ENCODE assay signal across 16 cellular contexts in the genomic region with DNA sequence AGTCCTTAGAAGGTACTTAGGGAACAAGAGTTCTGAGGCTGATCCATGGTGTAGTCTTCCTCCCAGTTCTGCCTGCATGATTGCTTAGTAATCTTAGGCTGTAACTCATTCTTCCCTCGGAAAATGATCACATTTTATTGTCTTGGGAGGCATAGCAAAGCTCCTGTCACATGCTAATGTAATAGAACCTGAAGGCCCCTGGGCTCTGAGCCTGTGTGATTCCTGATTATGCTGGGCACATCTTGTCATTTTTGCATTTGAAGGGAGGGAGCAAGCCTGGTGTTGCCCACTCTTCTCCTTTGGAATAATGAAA.
DNase-seq lines count a peak whose midpoint lies in the region; ATAC-seq and TF ChIP-seq lines count a peak whose summit lies in the region.
"Had no signal": no experiment of that assay in that cellular context is flagged by ENCODE, and none has a peak within 500 bp of the region (broad histone marks: within the 10 kb centered on the region; RNA-seq: fewer than 3 reads in every experiment).

No MANE protein-coding gene starts in this region.

- H3K27ac ChIP-seq in BLaER1 (no peak overlapping the region), IMR-90 (ENCODE audit: insufficient read depth, low read length) (no peak overlapping the region)
- H3K27ac ChIP-seq: 22Rv1, PC-9 had no signal

- POLR2A ChIA-PET in IMR-90 (lab: Charles Lee; ENCODE audit: unreplicated experiment): no interaction called here

- no peak for TF ChIP-seq CTCF in IMR-90 (conservative IDR thresholded peaks at IDR 0.05; ENCODE audit: low read depth, low read length)
- TF ChIP-seq CTCF in nephron (IDR thresholded peaks at IDR 0.05; ENCODE audit: unreplicated experiment in 3 of 3): no peak

- peak overlapping the region in 1 of 2 experiments; percentile 18; a peak in 1 of 4 replicates for H4K8ac ChIP-seq in IMR-90 (ENCODE audit: low read depth in 2 of 2, low read length in 2 of 2)

- no peaks in the 10 kb centered on the region for H3K36me3 Mint-ChIP-seq in nephron (ENCODE audit: low read depth)
- H3K36me3 Mint-ChIP-seq: CD8-positive, alpha-beta memory T cell had no signal

- H3K9ac ChIP-seq in BLaER1: no peak overlapping the region
- no peak overlapping the region for H3K9ac ChIP-seq in IMR-90 (ENCODE audit: low read depth, low read length)

- H2AFZ ChIP-seq in IMR-90 (replicated peaks; ENCODE audit: low read length, poor library complexity): no peak overlapping the region
- H2AFZ ChIP-seq: PC-9 had no signal

- in situ Hi-C loops in IMR-90 (cut with MboI; ENCODE audit: low sequenced_read_pairs): no loop called here

- H3K9me3 ChIP-seq in BLaER1 (no peaks in the 10 kb centered on the region), IMR-90 (ENCODE audit: control insufficient read depth, insufficient read depth, low read length) (no peaks in the 10 kb centered on the region)
- H3K9me3 ChIP-seq: BE2C had no signal

- H3K4me2 ChIP-seq in BLaER1 (peak overlapping the region; percentile 65), IMR-90 (ENCODE audit: low read depth, low read length) (no peak overlapping the region)
- H3K4me2 ChIP-seq: PC-9 had no signal

- H4K91ac ChIP-seq in IMR-90 (ENCODE audit: insufficient read depth, low read depth, low read length): peak overlapping the region; percentile 7; the same call in 1 of the 2 replicates

- H3K36me3 ChIP-seq in BLaER1: no peaks in the 10 kb centered on the region
- no peaks in the 10 kb centered on the region for H3K36me3 ChIP-seq in IMR-90 (ENCODE audit: control insufficient read depth, insufficient read depth, low read length)
- H3K36me3 ChIP-seq: BE2C had no signal

- peak overlapping the region; percentile 35; the same call in 2 of the 3 replicates for H2BK15ac ChIP-seq in IMR-90 (ENCODE audit: low read depth, low read length)

- peak overlapping the region; percentile 9; the same call in 1 of the 2 replicates for H4K5ac ChIP-seq in IMR-90 (ENCODE audit: low read depth, low read length)

- H3K4me3 Mint-ChIP-seq in nephron: no peak overlapping the region
- H3K4me3 Mint-ChIP-seq: CD8-positive, alpha-beta memory T cell had no signal

- peak overlapping the region; percentile 30; the same call in 1 of the 2 replicates for H3K4ac ChIP-seq in IMR-90 (ENCODE audit: low read depth, low read length)

- no peak overlapping the region for H2AK9ac ChIP-seq in IMR-90 (replicated peaks; ENCODE audit: low read depth, low read length, poor library complexity)

- no peaks in the 10 kb centered on the region for H4K20me1 ChIP-seq in BLaER1
- H4K20me1 ChIP-seq in IMR-90 (ENCODE audit: insufficient read depth, low read length): no peaks in the 10 kb centered on the region

- H3K79me1 ChIP-seq in IMR-90 (ENCODE audit: low read depth in 1 of 2, low read length in 2 of 2): peaks cover 0 to 7% of the 10 kb centered on the region in 2 experiments; a peak in 1 of 4 replicates

- H3K27me3 Mint-ChIP-seq in nephron (ENCODE audit: low read depth): peaks cover 3% of the 10 kb centered on the region

- H3K14ac ChIP-seq in IMR-90 (replicated peaks; ENCODE audit: low read depth, low read length): no peak overlapping the region

- H3K9me1 ChIP-seq in IMR-90 (ENCODE audit: insufficient read depth, low read length): peaks cover 12% of the 10 kb centered on the region

- no peaks in the 10 kb centered on the region for H3K9me3 Mint-ChIP-seq in nephron

- peak overlapping the region; percentile 42; the same call in 1 of the 2 replicates for H3K18ac ChIP-seq in IMR-90 (ENCODE audit: low read depth, low read length)

- 0 out of 2 replicates have a peak overlapping the region, but pooled peaks have one; percentile 1 for H3K23ac ChIP-seq in IMR-90 (ENCODE audit: low read depth, low read length)

- H3K27me3 ChIP-seq in BLaER1 (no peaks in the 10 kb centered on the region), IMR-90 (ENCODE audit: control insufficient read depth, insufficient read depth, low read length) (no peaks in the 10 kb centered on the region)
- H3K27me3 ChIP-seq: BE2C had no signal

- peaks cover 51% of the 10 kb centered on the region for H3K4me1 ChIP-seq in BLaER1
- H3K4me1 ChIP-seq in IMR-90 (ENCODE audit: control insufficient read depth, insufficient read depth, low read length): peaks cover 22% of the 10 kb centered on the region
- H3K4me1 ChIP-seq: BE2C had no signal

- H3K56ac ChIP-seq in IMR-90 (ENCODE audit: extremely low read depth, insufficient read depth, low read length): no peak overlapping the region

- dilution Hi-C loops in IMR-90 (cut with HindIII; ENCODE audit: low sequenced_read_pairs, unreplicated experiment): no loop called here

- no TSS peak for BruUV-seq in IMR-90 (replicated peaks; lab: Mats Ljungman, UMichigan)

- ATAC-seq in IMR-90 (ENCODE audit: low read depth) (no peak), GM21390 (IDR thresholded peaks at IDR 0.05; ENCODE audit: unreplicated experiment) (no peak)

- TF ChIP-seq RAD21 in IMR-90 (IDR thresholded peaks at IDR 0.05; ENCODE audit: low read length): no peak

- H2BK5ac ChIP-seq in IMR-90 (ENCODE audit: low read depth, low read length, poor library complexity, severe bottlenecking): no peak overlapping the region

- H3K4me3 ChIP-seq in BLaER1 (no peak overlapping the region), IMR-90 (ENCODE audit: insufficient read depth, low read depth, low read length) (no peak overlapping the region)
- H3K4me3 ChIP-seq: PC-9 had no signal

- H3K27ac Mint-ChIP-seq in nephron: peak overlapping the region in 2 of 3 experiments; percentile 68 to 86
- H3K27ac Mint-ChIP-seq: CD8-positive, alpha-beta memory T cell had no signal

- H2BK120ac ChIP-seq in IMR-90 (ENCODE audit: low read depth, low read length): peak overlapping the region; percentile 54

- CTCF ChIA-PET in IMR-90 (lab: Yijun Ruan, JAX): no interaction called here

- peak overlapping the region; percentile 63; the same call in 1 of the 2 replicates for H2AK5ac ChIP-seq in IMR-90 (ENCODE audit: low read depth, low read length)

- WGBS in IMR-90 (ENCODE audit: extremely low coverage in 2 of 2, insufficient read length in 1 of 2), 2 experiments: no CpG with 5 or more reads among the region's 1 CpG

- DNase-seq in IMR-90: no peak
- DNase-seq in glomerular visceral epithelial cell (ENCODE audit: extremely low spot score): peak; percentile 33
- no peak for DNase-seq in activated CD8-positive, alpha-beta memory T cell treated with anti-CD3 and anti-CD28 coated beads, Interleukin-2, amount 50 U/mL, for 48 hours
- DNase-seq in dermis blood vessel endothelial cell: no peak
- DNase-seq in D341Med (ENCODE audit: low spot score): no peak
- DNase-seq: BE2C; CD8-positive, alpha-beta memory T cell; KG1; NCI-H1092 treated with DMSO at 0.1 percent for 48 hours; NCI-H2081 treated with DMSO at 0.1 percent for 48 hours; NCI-H524; PC-9 had no signal

- no peak for TF ChIP-seq POLR2A in IMR-90 (IDR thresholded peaks at IDR 0.05; ENCODE audit: low read depth, low read length)

- peaks cover 40% of the 10 kb centered on the region for H3K4me1 Mint-ChIP-seq in nephron

- peak overlapping the region; percentile 99; the same call in 1 of the 2 replicates for H2BK20ac ChIP-seq in IMR-90 (ENCODE audit: low read depth, low read length)

- intact Hi-C loops in IMR-90 (cut with micrococcal nuclease): no loop called here

TF ChIP-seq in IMR-90, 13 proteins besides CTCF, POLR2A, EP300 and RAD21:
- TF ChIP-seq MAZ (IDR thresholded peaks at IDR 0.05; ENCODE audit: borderline replicate concordance, low read depth, low read length): no peak
- TF ChIP-seq CEBPB (IDR thresholded peaks at IDR 0.05; ENCODE audit: low read depth, low read length): no peak
- no peak for TF ChIP-seq RFX5 (IDR thresholded peaks at IDR 0.05; ENCODE audit: low read depth, low read length)
- TF ChIP-seq SMC3 (IDR thresholded peaks at IDR 0.05; ENCODE audit: low read depth, low read length): no peak
- no peak for TF ChIP-seq MAFK (IDR thresholded peaks at IDR 0.05; ENCODE audit: low read depth, low read length)
- TF ChIP-seq NFE2L2 (IDR thresholded peaks at IDR 0.05; ENCODE audit: low read depth, low read length): no peak
- no peak for TF ChIP-seq MXI1 (IDR thresholded peaks at IDR 0.05; ENCODE audit: borderline replicate concordance, low read depth, low read length)
